In genomic region chr21:34795152-34796141, GRCh38 we compare ENCODE assay signal across 1 cellular context.
TF ChIP-seq lines count a peak whose summit lies in the region.

No MANE protein-coding gene starts in this region.

TF ChIP-seq in SK-N-SH, 30 proteins besides CTCF, POLR2A, EP300 and RAD21 (continued from another document):
- TF ChIP-seq, protein P1, sequence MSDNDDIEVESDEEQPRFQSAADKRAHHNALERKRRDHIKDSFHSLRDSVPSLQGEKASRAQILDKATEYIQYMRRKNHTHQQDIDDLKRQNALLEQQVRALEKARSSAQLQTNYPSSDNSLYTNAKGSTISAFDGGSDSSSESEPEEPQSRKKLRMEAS (IDR thresholded peaks at IDR 0.05; ENCODE audit: low read depth): no peak
- TF ChIP-seq, protein P2, sequence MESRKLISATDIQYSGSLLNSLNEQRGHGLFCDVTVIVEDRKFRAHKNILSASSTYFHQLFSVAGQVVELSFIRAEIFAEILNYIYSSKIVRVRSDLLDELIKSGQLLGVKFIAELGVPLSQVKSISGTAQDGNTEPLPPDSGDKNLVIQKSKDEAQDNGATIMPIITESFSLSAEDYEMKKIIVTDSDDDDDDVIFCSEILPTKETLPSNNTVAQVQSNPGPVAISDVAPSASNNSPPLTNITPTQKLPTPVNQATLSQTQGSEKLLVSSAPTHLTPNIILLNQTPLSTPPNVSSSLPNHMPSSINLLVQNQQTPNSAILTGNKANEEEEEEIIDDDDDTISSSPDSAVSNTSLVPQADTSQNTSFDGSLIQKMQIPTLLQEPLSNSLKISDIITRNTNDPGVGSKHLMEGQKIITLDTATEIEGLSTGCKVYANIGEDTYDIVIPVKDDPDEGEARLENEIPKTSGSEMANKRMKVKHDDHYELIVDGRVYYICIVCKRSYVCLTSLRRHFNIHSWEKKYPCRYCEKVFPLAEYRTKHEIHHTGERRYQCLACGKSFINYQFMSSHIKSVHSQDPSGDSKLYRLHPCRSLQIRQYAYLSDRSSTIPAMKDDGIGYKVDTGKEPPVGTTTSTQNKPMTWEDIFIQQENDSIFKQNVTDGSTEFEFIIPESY (IDR thresholded peaks at IDR 0.05; ENCODE audit: borderline replicate concordance, low read depth): no peak
